2 cellular contexts compared by ENCODE assay signal in the genomic region with DNA sequence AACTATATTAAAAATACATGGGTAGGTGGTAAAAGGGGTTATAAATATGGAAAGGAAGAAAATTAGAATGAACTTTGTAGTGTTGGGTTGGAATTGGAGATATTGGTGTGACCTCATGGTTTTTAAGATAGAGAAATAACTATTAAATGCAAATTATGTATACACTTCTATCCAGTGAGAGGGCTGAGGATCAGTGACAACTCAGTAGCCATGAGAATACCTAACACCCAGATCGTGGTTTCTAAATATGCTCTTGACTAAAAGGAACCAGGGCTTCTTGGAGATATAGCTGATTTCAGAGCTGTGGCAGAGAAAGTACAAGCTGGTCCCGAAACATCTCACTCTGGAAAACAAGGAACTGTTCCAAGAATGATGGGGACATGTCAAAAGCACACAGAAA.
TF ChIP-seq lines count a peak whose summit lies in the region.

No MANE protein-coding gene starts in this region.

TF ChIP-seq in HepG2, 621 proteins besides CTCF, POLR2A, EP300 and RAD21:
- TF ChIP-seq NPAS2 (CRISPR knock-in tag; IDR thresholded peaks at IDR 0.05; ENCODE audit: borderline replicate concordance) (no peak), ZNF367 (CRISPR knock-in tag; IDR thresholded peaks at IDR 0.05; ENCODE audit: borderline replicate concordance) (no peak), ARHGAP35 (CRISPR knock-in tag; IDR thresholded peaks at IDR 0.05; ENCODE audit: borderline replicate concordance) (no peak), RFX5 (IDR thresholded peaks at IDR 0.05; ENCODE audit: low read depth, low read length) (0 out of 2 replicates have a peak, but pooled peaks have one; percentile 27), CREB1 (IDR thresholded peaks at IDR 0.05) (no peak), CREB1 (CRISPR knock-in tag; IDR thresholded peaks at IDR 0.05) (no peak), HDAC2 (CRISPR knock-in tag; IDR thresholded peaks at IDR 0.05) (no peak), POLR2G (IDR thresholded peaks at IDR 0.05; ENCODE audit: low read depth, low read length) (0 out of 2 replicates have a peak, but pooled peaks have one; percentile 24), PTBP1 (IDR thresholded peaks at IDR 0.05; ENCODE audit: low read depth, low read length, poor library complexity, severe bottlenecking) (no peak)
- TF ChIP-seq, protein P1, sequence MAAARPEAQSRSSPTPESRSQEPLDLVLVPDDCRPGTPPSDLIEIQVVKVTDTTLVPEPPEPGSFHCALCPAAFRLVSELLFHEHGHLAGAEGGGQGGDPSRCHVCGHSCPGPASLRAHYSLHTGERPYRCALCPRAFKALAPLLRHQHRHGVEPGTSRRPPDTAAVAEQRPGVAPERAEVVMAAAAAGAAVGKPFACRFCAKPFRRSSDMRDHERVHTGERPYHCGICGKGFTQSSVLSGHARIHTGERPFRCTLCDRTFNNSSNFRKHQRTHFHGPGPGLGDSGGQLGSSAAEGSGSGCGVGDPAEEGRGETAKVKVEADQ (CRISPR knock-in tag; IDR thresholded peaks at IDR 0.05; ENCODE audit: borderline replicate concordance), result no peak
- TF ChIP-seq, protein P2, sequence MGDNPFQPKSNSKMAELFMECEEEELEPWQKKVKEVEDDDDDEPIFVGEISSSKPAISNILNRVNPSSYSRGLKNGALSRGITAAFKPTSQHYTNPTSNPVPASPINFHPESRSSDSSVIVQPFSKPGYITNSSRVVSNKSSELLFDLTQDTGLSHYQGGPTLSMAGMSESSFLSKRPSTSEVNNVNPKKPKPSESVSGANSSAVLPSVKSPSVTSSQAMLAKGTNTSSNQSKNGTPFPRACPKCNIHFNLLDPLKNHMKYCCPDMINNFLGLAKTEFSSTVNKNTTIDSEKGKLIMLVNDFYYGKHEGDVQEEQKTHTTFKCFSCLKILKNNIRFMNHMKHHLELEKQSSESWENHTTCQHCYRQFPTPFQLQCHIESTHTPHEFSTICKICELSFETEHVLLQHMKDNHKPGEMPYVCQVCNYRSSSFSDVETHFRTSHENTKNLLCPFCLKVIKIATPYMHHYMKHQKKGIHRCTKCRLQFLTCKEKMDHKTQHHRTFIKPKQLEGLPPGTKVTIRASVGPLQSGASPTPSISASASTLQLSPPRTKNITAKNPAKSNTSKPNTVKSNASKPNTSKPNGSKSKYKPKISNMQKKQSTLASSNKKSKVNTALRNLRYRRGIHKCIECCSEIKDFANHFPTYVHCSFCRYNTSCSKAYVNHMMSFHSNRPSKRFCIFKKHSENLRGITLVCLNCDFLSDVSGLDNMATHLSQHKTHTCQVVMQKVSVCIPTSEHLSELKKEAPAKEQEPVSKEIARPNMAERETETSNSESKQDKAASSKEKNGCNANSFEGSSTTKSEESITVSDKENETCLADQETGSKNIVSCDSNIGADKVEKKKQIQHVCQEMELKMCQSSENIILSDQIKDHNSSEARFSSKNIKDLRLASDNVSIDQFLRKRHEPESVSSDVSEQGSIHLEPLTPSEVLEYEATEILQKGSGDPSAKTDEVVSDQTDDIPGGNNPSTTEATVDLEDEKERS (CRISPR knock-in tag; IDR thresholded peaks at IDR 0.05), result no peak
- TF ChIP-seq, protein P3, sequence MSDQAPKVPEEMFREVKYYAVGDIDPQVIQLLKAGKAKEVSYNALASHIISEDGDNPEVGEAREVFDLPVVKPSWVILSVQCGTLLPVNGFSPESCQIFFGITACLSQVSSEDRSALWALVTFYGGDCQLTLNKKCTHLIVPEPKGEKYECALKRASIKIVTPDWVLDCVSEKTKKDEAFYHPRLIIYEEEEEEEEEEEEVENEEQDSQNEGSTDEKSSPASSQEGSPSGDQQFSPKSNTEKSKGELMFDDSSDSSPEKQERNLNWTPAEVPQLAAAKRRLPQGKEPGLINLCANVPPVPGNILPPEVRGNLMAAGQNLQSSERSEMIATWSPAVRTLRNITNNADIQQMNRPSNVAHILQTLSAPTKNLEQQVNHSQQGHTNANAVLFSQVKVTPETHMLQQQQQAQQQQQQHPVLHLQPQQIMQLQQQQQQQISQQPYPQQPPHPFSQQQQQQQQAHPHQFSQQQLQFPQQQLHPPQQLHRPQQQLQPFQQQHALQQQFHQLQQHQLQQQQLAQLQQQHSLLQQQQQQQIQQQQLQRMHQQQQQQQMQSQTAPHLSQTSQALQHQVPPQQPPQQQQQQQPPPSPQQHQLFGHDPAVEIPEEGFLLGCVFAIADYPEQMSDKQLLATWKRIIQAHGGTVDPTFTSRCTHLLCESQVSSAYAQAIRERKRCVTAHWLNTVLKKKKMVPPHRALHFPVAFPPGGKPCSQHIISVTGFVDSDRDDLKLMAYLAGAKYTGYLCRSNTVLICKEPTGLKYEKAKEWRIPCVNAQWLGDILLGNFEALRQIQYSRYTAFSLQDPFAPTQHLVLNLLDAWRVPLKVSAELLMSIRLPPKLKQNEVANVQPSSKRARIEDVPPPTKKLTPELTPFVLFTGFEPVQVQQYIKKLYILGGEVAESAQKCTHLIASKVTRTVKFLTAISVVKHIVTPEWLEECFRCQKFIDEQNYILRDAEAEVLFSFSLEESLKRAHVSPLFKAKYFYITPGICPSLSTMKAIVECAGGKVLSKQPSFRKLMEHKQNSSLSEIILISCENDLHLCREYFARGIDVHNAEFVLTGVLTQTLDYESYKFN (CRISPR knock-in tag; conservative IDR thresholded peaks at IDR 0.05), result no peak

TF ChIP-seq in K562, 482 proteins besides CTCF, POLR2A, EP300 and RAD21:
- TF ChIP-seq RFX5 (IDR thresholded peaks at IDR 0.05; ENCODE audit: low read depth, low read length) (0 out of 2 replicates have a peak, but pooled peaks have one; percentile 26), YBX1 (IDR thresholded peaks at IDR 0.05) (no peak)
